ENCODE assay signal across 8 cellular contexts in the genomic region with DNA sequence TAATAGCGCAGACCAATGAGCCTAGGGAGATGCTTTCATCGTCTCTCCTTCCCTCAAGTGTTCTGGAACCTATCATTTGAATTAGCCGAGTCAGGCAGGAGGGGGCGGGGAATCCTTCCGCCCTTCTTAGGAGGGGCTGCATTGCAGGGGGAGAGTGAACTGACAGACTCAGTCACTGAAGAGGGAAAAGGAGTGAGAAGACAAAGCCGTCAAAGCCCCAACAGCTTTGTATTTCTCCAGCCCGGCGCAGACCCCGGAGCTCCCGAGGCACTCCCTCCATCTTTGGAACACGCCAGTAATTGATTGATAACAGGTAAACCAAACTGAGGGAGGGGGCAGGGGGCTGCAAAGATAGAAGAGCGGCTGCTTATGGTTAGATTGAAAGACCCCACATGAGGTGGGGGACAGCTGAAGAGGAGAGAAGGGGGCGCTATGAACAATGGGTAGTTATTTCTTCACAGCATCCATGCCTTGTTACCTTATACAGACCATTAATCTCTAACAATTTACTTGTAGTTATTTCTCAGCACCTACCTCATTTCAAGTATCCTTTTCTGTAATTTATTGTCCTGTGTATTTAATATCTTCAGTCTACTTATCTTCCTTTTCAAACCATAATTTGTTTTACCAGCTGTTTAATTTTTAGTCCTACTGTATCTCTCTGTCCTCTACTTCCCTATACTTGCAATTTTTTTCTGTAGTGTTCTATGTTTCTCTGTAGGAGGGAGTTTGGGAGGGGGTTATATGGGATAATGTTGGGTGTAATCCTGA. TPM values are rescaled to one million over a fixed set of nuclear protein-coding genes. Genes with fewer than 3 reads are reported as not detected.
DNase-seq lines count a peak whose midpoint lies in the region; ATAC-seq and TF ChIP-seq lines count a peak whose summit lies in the region.

MLLT11 (plus strand) TSS at position 157 of the 771 bp plus-strand sequence. CDS start 6,828 bp downstream, outside the sequence.

- H3K4me1 Mint-ChIP-seq in activated CD4-positive, alpha-beta T cell treated with anti-CD3 and anti-CD28 coated beads, Interleukin-2, amount 10 ng/mL, durations not matched to agents 7 days and 5 days: peaks cover 48% of the 10 kb centered on the region
- H3K4me1 Mint-ChIP-seq in activated naive CD4-positive, alpha-beta T cell treated with anti-CD3 and anti-CD28 coated beads for 36 hours (ENCODE audit: low read depth): peaks cover 42% of the 10 kb centered on the region
- peaks cover 26 to 45% (median 36%) of the 10 kb centered on the region in 7 donors for H3K4me1 Mint-ChIP-seq in naive thymus-derived CD4-positive, alpha-beta T cell

- peak within 1 kb of the TSS; percentile 96 for H3K27ac Mint-ChIP-seq in activated CD4-positive, alpha-beta T cell treated with anti-CD3 and anti-CD28 coated beads, Interleukin-2, amount 10 ng/mL, durations not matched to agents 7 days and 5 days
- H3K27ac Mint-ChIP-seq in activated naive CD4-positive, alpha-beta T cell treated with anti-CD3 and anti-CD28 coated beads for 36 hours: peak within 1 kb of the TSS; percentile 98
- H3K27ac Mint-ChIP-seq in naive thymus-derived CD4-positive, alpha-beta T cell: peak within 1 kb of the TSS; percentile 93 to 99 (median 95)

- CTCF ChIA-PET in activated CD4-positive, alpha-beta T cell treated with anti-CD3 and anti-CD28 coated beads, Interleukin-2, amount 10 ng/mL, durations not matched to agents 7 days and 5 days (lab: Charles Lee): interaction anchor here (0.6 to 2.9 kb wide), 9 partner anchors 9 to 54 kb away, joined by 3 to 15 read pairs (median 3); partner anchors contain the start of genes C1orf56, GABPB2 and MINDY1
- CTCF ChIA-PET in activated naive CD4-positive, alpha-beta T cell treated with anti-CD3 and anti-CD28 coated beads for 36 hours (lab: Charles Lee): interaction anchor here (0.5 to 1.8 kb wide), 9 partner anchors 11 to 574 kb away, joined by 3 to 9 read pairs (median 4); partner anchors contain the start of gene C1orf56
- CTCF ChIA-PET in naive thymus-derived CD4-positive, alpha-beta T cell (lab: Charles Lee): interaction anchor here (0.6 to 6.3 kb wide), 9 partner anchors 8 to 921 kb away, joined by 3 to 74 read pairs (median 6); partner anchors contain the start of genes C1orf56 and TNFAIP8L2

- TF ChIP-seq CTCF in foreskin fibroblast (IDR thresholded peaks at IDR 0.05; ENCODE audit: low read depth, low read length): no peak

- H3K4me1 ChIP-seq in naive thymus-derived CD4-positive, alpha-beta T cell (ENCODE audit: control insufficient read depth in 2 of 2, insufficient read depth in 2 of 2, low read length in 2 of 2): peaks cover 0 to 14% of the 10 kb centered on the region in 2 donors

- H3K9me3 Mint-ChIP-seq in activated CD4-positive, alpha-beta T cell treated with anti-CD3 and anti-CD28 coated beads, Interleukin-2, amount 10 ng/mL, durations not matched to agents 7 days and 5 days: no peaks in the 10 kb centered on the region
- no peaks in the 10 kb centered on the region for H3K9me3 Mint-ChIP-seq in activated naive CD4-positive, alpha-beta T cell treated with anti-CD3 and anti-CD28 coated beads for 36 hours
- H3K9me3 Mint-ChIP-seq in naive thymus-derived CD4-positive, alpha-beta T cell: peaks cover 0 to 3% (median 0%) of the 10 kb centered on the region in 11 donors

- ATAC-seq in naive thymus-derived CD4-positive, alpha-beta T cell: no peak
- ATAC-seq in HG02884 (IDR thresholded peaks at IDR 0.05; ENCODE audit: unreplicated experiment): no peak

- H3K4me3 ChIP-seq in foreskin fibroblast (ENCODE audit: low read depth in 1 of 2, low read length in 2 of 2): peak within 1 kb of the TSS; percentile 73 to 94
- peak within 1 kb of the TSS; percentile 82 for H3K4me3 ChIP-seq in naive thymus-derived CD4-positive, alpha-beta T cell (ENCODE audit: low read length)

- no peaks in the 10 kb centered on the region for H3K9me3 ChIP-seq in naive thymus-derived CD4-positive, alpha-beta T cell (ENCODE audit: control insufficient read depth in 2 of 3, low read length in 3 of 3)

- H3K27me3 ChIP-seq in naive thymus-derived CD4-positive, alpha-beta T cell (ENCODE audit: control insufficient read depth in 2 of 2, insufficient read depth in 2 of 2, low read length in 2 of 2): no peaks in the 10 kb centered on the region

- H3K27me3 Mint-ChIP-seq in activated CD4-positive, alpha-beta T cell treated with anti-CD3 and anti-CD28 coated beads, Interleukin-2, amount 10 ng/mL, durations not matched to agents 7 days and 5 days: no peaks in the 10 kb centered on the region
- H3K27me3 Mint-ChIP-seq in activated naive CD4-positive, alpha-beta T cell treated with anti-CD3 and anti-CD28 coated beads for 36 hours (ENCODE audit: low read depth): no peaks in the 10 kb centered on the region
- H3K27me3 Mint-ChIP-seq in naive thymus-derived CD4-positive, alpha-beta T cell: no peaks in the 10 kb centered on the region

- peaks cover 3 to 25% (median 7%) of the 10 kb centered on the region in 3 experiments for H3K36me3 ChIP-seq in naive thymus-derived CD4-positive, alpha-beta T cell (ENCODE audit: control insufficient read depth in 2 of 3, insufficient read depth in 3 of 3, low read length in 3 of 3)

- H3K4me3 Mint-ChIP-seq in activated CD4-positive, alpha-beta T cell treated with anti-CD3 and anti-CD28 coated beads, Interleukin-2, amount 10 ng/mL, durations not matched to agents 7 days and 5 days: peak within 1 kb of the TSS; percentile 99
- peak within 1 kb of the TSS; percentile 86 for H3K4me3 Mint-ChIP-seq in activated naive CD4-positive, alpha-beta T cell treated with anti-CD3 and anti-CD28 coated beads for 36 hours
- H3K4me3 Mint-ChIP-seq in naive thymus-derived CD4-positive, alpha-beta T cell: peak within 1 kb of the TSS; percentile 95 to 100 (median 99)

- peak within 1 kb of the TSS; percentile 99 for H3K27ac ChIP-seq in naive thymus-derived CD4-positive, alpha-beta T cell (ENCODE audit: low read depth, low read length)

- POLR2A ChIA-PET in activated CD4-positive, alpha-beta T cell treated with anti-CD3 and anti-CD28 coated beads, Interleukin-2, amount 10 ng/mL, durations not matched to agents 7 days and 5 days (lab: Charles Lee): no interaction called here
- POLR2A ChIA-PET in naive thymus-derived CD4-positive, alpha-beta T cell (lab: Charles Lee): interaction anchor here (0.7 to 12.8 kb wide), 12 partner anchors 8 to 221 kb away, joined by 3 to 253 read pairs (median 22); partner anchors contain the start of genes C1orf56, GABPB2, MINDY1 and TNFAIP8L2

- H3K36me3 Mint-ChIP-seq in activated CD4-positive, alpha-beta T cell treated with anti-CD3 and anti-CD28 coated beads, Interleukin-2, amount 10 ng/mL, durations not matched to agents 7 days and 5 days (ENCODE audit: low read depth): peaks cover 36% of the 10 kb centered on the region
- peaks cover 38% of the 10 kb centered on the region for H3K36me3 Mint-ChIP-seq in activated naive CD4-positive, alpha-beta T cell treated with anti-CD3 and anti-CD28 coated beads for 36 hours (ENCODE audit: low read depth)
- peaks cover 26 to 38% (median 27%) of the 10 kb centered on the region in 5 donors for H3K36me3 Mint-ChIP-seq in naive thymus-derived CD4-positive, alpha-beta T cell

- intact Hi-C loops in activated naive CD4-positive, alpha-beta T cell treated with anti-CD3 and anti-CD28 coated beads for 36 hours (cut with micrococcal nuclease): no loop called here
- intact Hi-C loops in naive thymus-derived CD4-positive, alpha-beta T cell (cut with micrococcal nuclease): loop anchor here (2.0 kb wide), 1 partner anchor 14 kb away; the partner anchor contains the start of gene C1orf56 (in 2 of the 2)

- no peak for DNase-seq in activated CD4-positive, alpha-beta T cell treated with anti-CD3 and anti-CD28 coated beads, Interleukin-2, amount 10 ng/mL, durations not matched to agents 7 days and 5 days
- DNase-seq in activated CD4-positive, alpha-beta T cell treated with anti-CD3 and anti-CD28 coated beads, Interleukin-2, amount 50 U/mL, for 1 hour: no peak
- DNase-seq in NCI-H345 (lab: John Stamatoyannopoulos, UW) (peak; percentile 91), foreskin fibroblast (peak; percentile 29 to 69), 8988T (no peak)
- peak; percentile 49 for DNase-seq in activated naive CD4-positive, alpha-beta T cell treated with anti-CD3 and anti-CD28 coated beads for 36 hours
- peak in 1 of 9 donors; percentile 15 for DNase-seq in naive thymus-derived CD4-positive, alpha-beta T cell

RNA-seq across cellular contexts. Expression of gene MLLT11, which starts in this region (rescaled TPM):
- 1 to 10 TPM; 3.6 to 4.7 TPM for total RNA-seq in activated CD4-positive, alpha-beta T cell treated with anti-CD3 and anti-CD28 coated beads, Interleukin-2, amount 10 ng/mL, durations not matched to agents 7 days and 5 days
- 1 to 10 TPM; 3.3 to 3.6 TPM for total RNA-seq in activated naive CD4-positive, alpha-beta T cell treated with anti-CD3 and anti-CD28 coated beads for 36 hours
- 1 to 10 TPM; 3.3 to 6.0 (median 4.6) TPM for total RNA-seq in naive thymus-derived CD4-positive, alpha-beta T cell
- 1 to 10 TPM; 3.7 to 4.8 TPM for polyA plus RNA-seq in naive thymus-derived CD4-positive, alpha-beta T cell

Comparison
In these comparisons a context has a peak if more than half of its experiments do, and no peak if none do; other contexts are left out.
1. DNase-seq: peak in NCI-H345 (single experiment), activated naive CD4-positive, alpha-beta T cell treated with anti-CD3 and anti-CD28 coated beads for 36 hours (single experiment) and foreskin fibroblast (2 of 2); none in activated CD4-positive, alpha-beta T cell treated with anti-CD3 and anti-CD28 coated beads, Interleukin-2, amount 10 ng/mL, durations not matched to agents 7 days and 5 days (single experiment), activated CD4-positive, alpha-beta T cell treated with anti-CD3 and anti-CD28 coated beads, Interleukin-2, amount 50 U/mL, for 1 hour (single experiment) and 8988T (single experiment).
2. Peak in every context shown above with its lines, with median percentiles within 50 percentile points of each other: H3K27ac Mint-ChIP-seq and H3K4me3 Mint-ChIP-seq.